ENCODE assay signal across 9 cellular contexts in the genomic region with DNA sequence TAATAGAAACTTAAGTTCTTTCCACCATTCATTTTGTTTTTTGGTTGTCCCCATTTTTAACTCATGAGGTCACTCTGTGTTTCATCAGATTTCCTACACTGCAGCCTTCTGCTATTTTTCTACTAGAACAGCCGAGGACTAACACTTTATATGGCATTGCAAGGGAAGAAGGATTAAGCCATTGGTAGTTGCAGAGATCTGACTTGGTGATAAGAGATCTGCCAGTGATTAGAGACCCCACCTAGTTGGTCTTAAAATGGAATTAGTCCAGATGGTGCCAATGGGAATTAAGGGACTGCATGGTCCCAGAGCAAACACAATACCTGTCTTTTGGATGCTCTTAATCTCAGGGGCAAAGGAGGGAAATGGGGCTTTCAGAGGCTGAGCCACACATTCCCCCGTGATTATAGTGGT.
DNase-seq lines count a peak whose midpoint lies in the region; ATAC-seq and TF ChIP-seq lines count a peak whose summit lies in the region.
"Had no signal": no experiment of that assay in that cellular context is flagged by ENCODE, and none has a peak within 500 bp of the region (broad histone marks: within the 10 kb centered on the region; RNA-seq: fewer than 3 reads in every experiment).

No MANE protein-coding gene starts in this region.

- POLR2A ChIA-PET in RWPE1 (lab: Yijun Ruan, JAX; ENCODE audit: low non-redundant PET): no interaction called here

- H3K4me1 Mint-ChIP-seq in nephron progenitor cell: peaks cover 5% of the 10 kb centered on the region

- no peak for ATAC-seq in HG03196 (IDR thresholded peaks at IDR 0.05; ENCODE audit: unreplicated experiment)

- DNase-seq in EL: peak; percentile 67
- peak; percentile 75 for DNase-seq in MV-4-11 (lab: John Stamatoyannopoulos, UW)
- DNase-seq in astrocyte of the hippocampus (ENCODE audit: low read depth, low spot score): peak; percentile 46
- DNase-seq in nephron progenitor cell: no peak
- DNase-seq in NCI-H1436 (lab: John Stamatoyannopoulos, UW): no peak
- no peak for DNase-seq in RWPE1 (ENCODE audit: low spot score)
- DNase-seq: NCI-H1092, SHP77 had no signal

- H3K27ac Mint-ChIP-seq in nephron progenitor cell: peak overlapping the region; percentile 49

- no peak overlapping the region for H3K27ac ChIP-seq in RWPE1

- no peak overlapping the region for H3K4me3 Mint-ChIP-seq in nephron progenitor cell

- no peaks in the 10 kb centered on the region for H3K36me3 Mint-ChIP-seq in nephron progenitor cell (ENCODE audit: low read depth)

- CTCF ChIA-PET in RWPE1 (lab: Yijun Ruan, JAX): no interaction called here

- TF ChIP-seq CTCF in nephron progenitor cell (IDR thresholded peaks at IDR 0.05): no peak
- TF ChIP-seq CTCF in RWPE1 (conservative IDR thresholded peaks at IDR 0.05; ENCODE audit: low read depth): no peak

- H3K9me3 Mint-ChIP-seq in nephron progenitor cell: peaks cover 8% of the 10 kb centered on the region

- peaks cover 3% of the 10 kb centered on the region for H3K27me3 Mint-ChIP-seq in nephron progenitor cell (ENCODE audit: low read depth, poor library complexity)

Comparison
In these comparisons a context has a peak if more than half of its experiments do, and no peak if none do; other contexts are left out.
1. DNase-seq: peak in EL (single experiment), MV-4-11 (single experiment) and astrocyte of the hippocampus (single experiment); none in nephron progenitor cell (single experiment), NCI-H1436 (single experiment) and RWPE1 (single experiment).